Comparison of ENCODE assay signal across 8 cellular contexts in the genomic region with DNA sequence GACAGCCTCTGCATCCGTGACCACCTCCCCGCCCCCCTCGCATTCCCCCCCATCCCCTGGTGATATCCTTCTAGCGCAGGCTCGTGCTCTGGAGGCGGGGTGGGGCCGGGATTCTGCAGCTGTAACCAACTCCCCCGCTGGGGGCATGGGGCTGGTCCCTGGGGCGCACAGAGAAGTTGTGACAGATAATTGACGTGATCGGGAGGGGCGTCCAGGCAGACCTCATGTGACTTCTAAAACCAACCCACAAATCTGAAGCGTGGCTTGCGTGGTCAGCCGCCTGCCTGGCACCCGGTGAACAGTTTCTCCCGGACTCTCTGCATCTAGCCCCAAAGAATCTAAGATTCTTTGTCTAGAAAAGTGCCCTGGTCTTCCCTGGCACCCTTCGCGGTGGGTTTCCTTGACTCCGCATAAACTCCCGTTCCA.
DNase-seq lines count a peak whose midpoint lies in the region; ATAC-seq, FAIRE-seq and TF ChIP-seq lines count a peak whose summit lies in the region.

No MANE protein-coding gene starts in this region.

- H3K4me3 ChIP-seq in HepG2 (replicated peaks in 1 of 3; ENCODE audit: insufficient read depth in 1 of 3, low read depth in 2 of 3, low read length in 3 of 3): no peak overlapping the region

- CTCF ChIA-PET in HepG2 (lab: Yijun Ruan, JAX; ENCODE audit: low intra/inter-chr PET ratio, low total read pairs): no interaction called here

- TF ChIP-seq RAD21 in HepG2 (CRISPR knock-in tag; IDR thresholded peaks at IDR 0.05): no peak

- no peaks in the 10 kb centered on the region for H3K27me3 Mint-ChIP-seq in chondrocyte (ENCODE audit: low read depth)

- peak overlapping the region; percentile 91 for H3K4me3 Mint-ChIP-seq in chondrocyte (ENCODE audit: unreplicated experiment)

- H3K9me3 ChIP-seq in HepG2 (ENCODE audit: low read length): no peaks in the 10 kb centered on the region

- no peak overlapping the region for H3K27ac ChIP-seq in HepG2 (ENCODE audit: extremely low read length, insufficient read depth, low read length)

- in situ Hi-C loops in HepG2 (cut with HindIII; ENCODE audit: extremely low pct_ligation_motif_present, low pct_unique_long_range_greater_than_20kb): no loop called here

- H2AFZ ChIP-seq in HepG2 (ENCODE audit: low read length): no peak overlapping the region

- no peaks in the 10 kb centered on the region for H3K36me3 ChIP-seq in HepG2 (replicated peaks in 1 of 2; ENCODE audit: control insufficient read depth in 1 of 2, insufficient read depth in 2 of 2, low read length in 2 of 2)

- H3K9ac ChIP-seq in HepG2 (ENCODE audit: insufficient read depth, low read depth, low read length): no peak overlapping the region

- peaks cover 27% of the 10 kb centered on the region for H3K4me1 Mint-ChIP-seq in chondrocyte (ENCODE audit: low read depth)

- DNase-seq in SKM-1 treated with dmso at 0.1 percent for 144 hours (lab: John Stamatoyannopoulos, UW; ENCODE audit: unreplicated experiment): peak; percentile 44
- no peak for DNase-seq in SKM-1 (lab: John Stamatoyannopoulos, UW; ENCODE audit: unreplicated experiment)
- DNase-seq in chondrocyte (ENCODE audit: low spot score): no peak
- no peak for DNase-seq in HepG2 (ENCODE audit: low spot score)
- DNase-seq in stromal cell of bone marrow (ENCODE audit: low read depth): peak; percentile 41
- DNase-seq in cerebellar cortex (ENCODE audit: low spot score): no peak
- DNase-seq in HCEC 1CT: no peak

- no peaks in the 10 kb centered on the region for H3K4me1 ChIP-seq in HepG2 (ENCODE audit: insufficient read depth, low read length)

- H4K20me1 ChIP-seq in HepG2 (ENCODE audit: insufficient read depth, low read length): no peaks in the 10 kb centered on the region; the same call in 1 of the 2 replicates

- no TSS peak for BruUV-seq in HepG2 (replicated peaks; lab: Mats Ljungman, UMichigan)

- no peak for FAIRE-seq in HepG2 (lab: Jason Lieb, UNC)

- TF ChIP-seq CTCF in chondrocyte (IDR thresholded peaks at IDR 0.05) (no peak), HepG2 (CRISPR knock-in tag; IDR thresholded peaks at IDR 0.05) (no peak)

- peak overlapping the region; percentile 53 for H3K4me2 ChIP-seq in HepG2 (ENCODE audit: low read depth, low read length)

- no peaks in the 10 kb centered on the region for H3K9me3 Mint-ChIP-seq in chondrocyte (ENCODE audit: low read depth)

- H3K36me3 Mint-ChIP-seq in chondrocyte (ENCODE audit: low read depth): no peaks in the 10 kb centered on the region

- WGBS in HepG2 (ENCODE audit: low lambda C conversion rate): 35% methylated on average over 9 of the region's 21 CpGs

- no peaks in the 10 kb centered on the region for H3K79me2 ChIP-seq in HepG2 (ENCODE audit: insufficient read depth, low read length)

- H3K27me3 ChIP-seq in HepG2 (ENCODE audit: control insufficient read depth in 1 of 2, insufficient read depth in 2 of 2, low read length in 2 of 2): peaks cover 4 to 65% of the 10 kb centered on the region in 2 experiments

- POLR2A ChIA-PET in HepG2 (lab: Yijun Ruan, JAX): no interaction called here

- H3K27ac Mint-ChIP-seq in chondrocyte (ENCODE audit: unreplicated experiment): peak overlapping the region; percentile 97

- TF ChIP-seq POLR2A in HepG2 (IDR thresholded peaks at IDR 0.05; ENCODE audit: insufficient read depth in 1 of 2, low read depth in 2 of 2, low read length in 2 of 2): no peak

- ATAC-seq in HepG2 (no peak; the same call in 2 of the 3 replicates), HG03432 (IDR thresholded peaks at IDR 0.05; ENCODE audit: unreplicated experiment) (no peak)

- TF ChIP-seq EP300 in HepG2 (IDR thresholded peaks at IDR 0.05; ENCODE audit: low read depth in 2 of 2, low read length in 2 of 2): no peak
- TF ChIP-seq EP300 in HepG2 (CRISPR knock-in tag; IDR thresholded peaks at IDR 0.05; ENCODE audit: borderline replicate concordance): no peak

- intact Hi-C loops in HepG2 (cut with micrococcal nuclease; ENCODE audit: unreplicated experiment): no loop called here

TF ChIP-seq in HepG2, 621 proteins besides CTCF, POLR2A, EP300 and RAD21:
- TF ChIP-seq U2AF2 (IDR thresholded peaks at IDR 0.05; ENCODE audit: low read depth, low read length) (no peak), KAT2B (IDR thresholded peaks at IDR 0.05; ENCODE audit: borderline replicate concordance, low read depth, low read length) (no peak), ZNF337 (CRISPR knock-in tag; IDR thresholded peaks at IDR 0.05; ENCODE audit: borderline replicate concordance, low read depth) (no peak), ZNF772 (CRISPR knock-in tag; IDR thresholded peaks at IDR 0.05) (no peak), ZNF891 (CRISPR knock-in tag; IDR thresholded peaks at IDR 0.05) (no peak), MXD4 (CRISPR knock-in tag; IDR thresholded peaks at IDR 0.05) (no peak), MTF2 (CRISPR knock-in tag; IDR thresholded peaks at IDR 0.05; ENCODE audit: borderline replicate concordance) (no peak), ZNF703 (CRISPR knock-in tag; IDR thresholded peaks at IDR 0.05; ENCODE audit: borderline replicate concordance) (no peak), ZNF292 (CRISPR knock-in tag; IDR thresholded peaks at IDR 0.05; ENCODE audit: borderline replicate concordance, low read depth) (no peak), U2AF1 (optimal IDR thresholded peaks at IDR 0.05; ENCODE audit: low read depth, low read length) (no peak), ZNF674 (CRISPR knock-in tag; IDR thresholded peaks at IDR 0.05; ENCODE audit: low read depth) (no peak), TCF12 (IDR thresholded peaks at IDR 0.05) (no peak), TCF12 (CRISPR knock-in tag; IDR thresholded peaks at IDR 0.05) (no peak), ELF3 (CRISPR knock-in tag; IDR thresholded peaks at IDR 0.05) (no peak), GPN1 (CRISPR knock-in tag; IDR thresholded peaks at IDR 0.05; ENCODE audit: borderline replicate concordance) (no peak), ZNF329 (CRISPR knock-in tag; IDR thresholded peaks at IDR 0.05; ENCODE audit: low read depth) (no peak), ZNF260 (CRISPR knock-in tag; IDR thresholded peaks at IDR 0.05; ENCODE audit: borderline replicate concordance, low read depth) (no peak), NR3C1 (CRISPR knock-in tag; IDR thresholded peaks at IDR 0.05) (no peak)
- TF ChIP-seq, protein P1, sequence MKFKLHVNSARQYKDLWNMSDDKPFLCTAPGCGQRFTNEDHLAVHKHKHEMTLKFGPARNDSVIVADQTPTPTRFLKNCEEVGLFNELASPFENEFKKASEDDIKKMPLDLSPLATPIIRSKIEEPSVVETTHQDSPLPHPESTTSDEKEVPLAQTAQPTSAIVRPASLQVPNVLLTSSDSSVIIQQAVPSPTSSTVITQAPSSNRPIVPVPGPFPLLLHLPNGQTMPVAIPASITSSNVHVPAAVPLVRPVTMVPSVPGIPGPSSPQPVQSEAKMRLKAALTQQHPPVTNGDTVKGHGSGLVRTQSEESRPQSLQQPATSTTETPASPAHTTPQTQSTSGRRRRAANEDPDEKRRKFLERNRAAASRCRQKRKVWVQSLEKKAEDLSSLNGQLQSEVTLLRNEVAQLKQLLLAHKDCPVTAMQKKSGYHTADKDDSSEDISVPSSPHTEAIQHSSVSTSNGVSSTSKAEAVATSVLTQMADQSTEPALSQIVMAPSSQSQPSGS (CRISPR knock-in tag; IDR thresholded peaks at IDR 0.05): no peak
- TF ChIP-seq, protein P2, sequence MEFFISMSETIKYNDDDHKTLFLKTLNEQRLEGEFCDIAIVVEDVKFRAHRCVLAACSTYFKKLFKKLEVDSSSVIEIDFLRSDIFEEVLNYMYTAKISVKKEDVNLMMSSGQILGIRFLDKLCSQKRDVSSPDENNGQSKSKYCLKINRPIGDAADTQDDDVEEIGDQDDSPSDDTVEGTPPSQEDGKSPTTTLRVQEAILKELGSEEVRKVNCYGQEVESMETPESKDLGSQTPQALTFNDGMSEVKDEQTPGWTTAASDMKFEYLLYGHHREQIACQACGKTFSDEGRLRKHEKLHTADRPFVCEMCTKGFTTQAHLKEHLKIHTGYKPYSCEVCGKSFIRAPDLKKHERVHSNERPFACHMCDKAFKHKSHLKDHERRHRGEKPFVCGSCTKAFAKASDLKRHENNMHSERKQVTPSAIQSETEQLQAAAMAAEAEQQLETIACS (CRISPR knock-in tag; IDR thresholded peaks at IDR 0.05): no peak
- TF ChIP-seq, protein P3, sequence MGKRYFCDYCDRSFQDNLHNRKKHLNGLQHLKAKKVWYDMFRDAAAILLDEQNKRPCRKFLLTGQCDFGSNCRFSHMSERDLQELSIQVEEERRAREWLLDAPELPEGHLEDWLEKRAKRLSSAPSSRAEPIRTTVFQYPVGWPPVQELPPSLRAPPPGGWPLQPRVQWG (CRISPR knock-in tag; IDR thresholded peaks at IDR 0.05; ENCODE audit: borderline replicate concordance, low read depth): no peak

Comparison
In these comparisons a context has a peak if more than half of its experiments do, and no peak if none do; other contexts are left out.
1. DNase-seq: peak in SKM-1 treated with dmso at 0.1 percent for 144 hours (single experiment) and stromal cell of bone marrow (single experiment); none in SKM-1 (single experiment), chondrocyte (single experiment), HepG2 (single experiment), cerebellar cortex (single experiment) and HCEC 1CT (single experiment).